14 cellular contexts compared by ENCODE assay signal in genomic region chr17:76032780-76033108, GRCh38. TPM values are rescaled to one million over a fixed set of nuclear protein-coding genes. Genes with fewer than 3 reads are reported as not detected.
DNase-seq lines count a peak whose midpoint lies in the region; ATAC-seq and TF ChIP-seq lines count a peak whose summit lies in the region.
"Had no signal": no experiment of that assay in that cellular context is flagged by ENCODE, and none has a peak within 500 bp of the region (broad histone marks: within the 10 kb centered on the region; RNA-seq: fewer than 3 reads in every experiment).

No MANE protein-coding gene starts in this region.

- H3K79me2 ChIP-seq in DND-41 (ENCODE audit: insufficient read depth, low read length) (no peaks in the 10 kb centered on the region), parathyroid adenoma (no peaks in the 10 kb centered on the region)

- H3K9me3 ChIP-seq in DND-41 (ENCODE audit: insufficient read depth, low read length, severe bottlenecking) = no peaks in the 10 kb centered on the region
- no peaks in the 10 kb centered on the region for H3K9me3 ChIP-seq in mesenchymal stem cell (ENCODE audit: control insufficient read depth, low read length)
- H3K9me3 ChIP-seq in parathyroid adenoma (ENCODE audit: control insufficient read depth, low read length) = no peaks in the 10 kb centered on the region
- H3K9me3 ChIP-seq in ovary = no peaks in the 10 kb centered on the region

- DNase-seq in DND-41 = no peak
- DNase-seq in mesenchymal stem cell = no peak
- no peak for DNase-seq in dedifferentiated amniotic fluid mesenchymal stem cell (ENCODE audit: extremely low spot score)
- DNase-seq in ovary = no peak
- DNase-seq in NCI-H345 treated with DMSO at 0.1 percent for 48 hours (lab: John Stamatoyannopoulos, UW; ENCODE audit: unreplicated experiment) = no peak
- DNase-seq: C1 segment of cervical spinal cord; CD4-positive, alpha-beta T cell; DMS79 treated with DMSO at 0.1 percent for 48 hours; GDM1; GOT3; H9 had no signal

- no peak for TF ChIP-seq CTCF in DND-41 (IDR thresholded peaks at IDR 0.05; ENCODE audit: borderline replicate concordance, extremely low read depth, low read length, poor library complexity, severe bottlenecking)
- no peak for TF ChIP-seq CTCF in parathyroid adenoma (IDR thresholded peaks at IDR 0.05)
- no peak for TF ChIP-seq CTCF in ovary (IDR thresholded peaks at IDR 0.05)

- H4K8ac ChIP-seq in mesenchymal stem cell (ENCODE audit: low read length) = no peak overlapping the region

- H2BK120ac ChIP-seq in mesenchymal stem cell (ENCODE audit: low read depth, low read length) = no peak overlapping the region

- H3K4me2 ChIP-seq in DND-41 (ENCODE audit: insufficient read depth, low read length) (no peak overlapping the region), mesenchymal stem cell (ENCODE audit: low read length, poor library complexity, severe bottlenecking) (no peak overlapping the region), parathyroid adenoma (ENCODE audit: low read length) (no peak overlapping the region)

- no peaks in the 10 kb centered on the region for H3K79me1 ChIP-seq in mesenchymal stem cell (replicated peaks; ENCODE audit: low read length, poor library complexity, severe bottlenecking)

- no peak overlapping the region for H3K14ac ChIP-seq in mesenchymal stem cell (ENCODE audit: low read length in 2 of 2)

- H3K4me1 ChIP-seq in DND-41 (ENCODE audit: insufficient read depth, low read length) (peaks cover 27% of the 10 kb centered on the region), mesenchymal stem cell (ENCODE audit: control insufficient read depth, insufficient read depth, low read depth, low read length) (peaks cover 22% of the 10 kb centered on the region), parathyroid adenoma (peaks cover 11% of the 10 kb centered on the region), ovary (ENCODE audit: insufficient read depth) (peaks cover 12% of the 10 kb centered on the region)

- H3K27ac ChIP-seq in DND-41 (ENCODE audit: low read length) = no peak overlapping the region
- no peak overlapping the region for H3K27ac ChIP-seq in mesenchymal stem cell (ENCODE audit: low read length, poor library complexity, severe bottlenecking)
- no peak overlapping the region for H3K27ac ChIP-seq in parathyroid adenoma
- H3K27ac ChIP-seq in ovary = no peak overlapping the region

- no peak overlapping the region for H2BK12ac ChIP-seq in mesenchymal stem cell (ENCODE audit: low read length in 2 of 2)

- no peak overlapping the region for H4K91ac ChIP-seq in mesenchymal stem cell (ENCODE audit: low read length)

- H3K27me3 ChIP-seq in DND-41 (ENCODE audit: insufficient read depth, low read length, poor library complexity) (no peaks in the 10 kb centered on the region), mesenchymal stem cell (ENCODE audit: control insufficient read depth in 1 of 2, insufficient read depth in 1 of 2, low read length in 2 of 2) (no peaks in the 10 kb centered on the region), parathyroid adenoma (ENCODE audit: control insufficient read depth, insufficient read depth, low read length) (no peaks in the 10 kb centered on the region), ovary (no peaks in the 10 kb centered on the region)

- H3K4me3 ChIP-seq in DND-41 (ENCODE audit: low read depth in 1 of 2, low read length in 2 of 2) (no peak overlapping the region), mesenchymal stem cell (ENCODE audit: insufficient read depth in 1 of 2, low read depth in 1 of 2, low read length in 2 of 2) (no peak overlapping the region), parathyroid adenoma (ENCODE audit: low read depth, low read length) (no peak overlapping the region), ovary (no peak overlapping the region)

- intact Hi-C loops in ovary (cut with DNase I) = no loop called here

- H3K4ac ChIP-seq in mesenchymal stem cell (ENCODE audit: low read depth in 1 of 2, low read length in 2 of 2) = no peak overlapping the region

- no peak overlapping the region for H2BK15ac ChIP-seq in mesenchymal stem cell (ENCODE audit: low read depth, poor library complexity, severe bottlenecking)

- no peak overlapping the region for H3K18ac ChIP-seq in mesenchymal stem cell (ENCODE audit: low read depth in 1 of 2, low read length in 2 of 2)

- no peaks in the 10 kb centered on the region for H3K36me3 ChIP-seq in DND-41 (ENCODE audit: insufficient read depth, low read length)
- H3K36me3 ChIP-seq in mesenchymal stem cell (ENCODE audit: control insufficient read depth in 1 of 2, insufficient read depth in 2 of 2, low read depth in 1 of 2, low read length in 2 of 2) = peaks cover 0 to 5% of the 10 kb centered on the region in 2 experiments
- no peaks in the 10 kb centered on the region for H3K36me3 ChIP-seq in parathyroid adenoma (ENCODE audit: control insufficient read depth, insufficient read depth, low read length)
- no peaks in the 10 kb centered on the region for H3K36me3 ChIP-seq in ovary

- no peak for ATAC-seq in DND-41 (ENCODE audit: insufficient read depth, low read depth)

- H2AFZ ChIP-seq in DND-41 (ENCODE audit: low read depth, low read length) = 0 out of 2 replicates have a peak overlapping the region, but pooled peaks have one; percentile 3
- no peak overlapping the region for H2AFZ ChIP-seq in mesenchymal stem cell (ENCODE audit: low read depth, low read length)
- H2AFZ ChIP-seq in parathyroid adenoma = peak overlapping the region; percentile 87

- no peak overlapping the region for H3K23ac ChIP-seq in mesenchymal stem cell (ENCODE audit: low read length in 2 of 2)

- no peak overlapping the region for H2BK5ac ChIP-seq in mesenchymal stem cell (ENCODE audit: low read depth, low read length, poor library complexity, severe bottlenecking)

- peak overlapping the region; percentile 30 for H2AK5ac ChIP-seq in mesenchymal stem cell (ENCODE audit: low read length, severe bottlenecking)

- WGBS in mesenchymal stem cell = 96% methylated on average over 4 of the region's 5 CpGs
- WGBS in ovary, 3 donors = 90 to 94% (median 92%) methylated on average over 5 of the region's 5 CpGs

- H3K9ac ChIP-seq in DND-41 (ENCODE audit: low read depth, low read length) (no peak overlapping the region), mesenchymal stem cell (ENCODE audit: low read length) (no peak overlapping the region), parathyroid adenoma (no peak overlapping the region)

- no peak for TF ChIP-seq EP300 in ovary (IDR thresholded peaks at IDR 0.05)

- no peak for TF ChIP-seq POLR2A in ovary (IDR thresholded peaks at IDR 0.05)

- no peaks in the 10 kb centered on the region for H4K20me1 ChIP-seq in DND-41 (ENCODE audit: insufficient read depth, low read length)

RNA-seq across cellular contexts. Expression of gene EVPL, which starts 5.6 kb away (rescaled TPM):
- polyA plus RNA-seq in mesenchymal stem cell (2013, experiment 1 of 2) = not detected
- polyA plus RNA-seq in mesenchymal stem cell (2013, experiment 2 of 2) = not detected
- 1 to 10 TPM in 5 of 7 donors, under 1 TPM in 2; 0.33 to 7.2 (median 1.0) TPM for total RNA-seq in ovary
- polyA plus RNA-seq in ovary = under 1 TPM; 0.15 TPM
- total RNA-seq: A172, HT1080 had no signal

RNA-seq across cellular contexts. Expression of gene CDK3, which starts 32.1 kb away (rescaled TPM):
- 3.5 TPM for polyA plus RNA-seq in mesenchymal stem cell (2013, experiment 1 of 2)
- 3.1 TPM for polyA plus RNA-seq in mesenchymal stem cell (2013, experiment 2 of 2)
- total RNA-seq in ovary = 1 to 10 TPM; 1.3 to 8.5 (median 5.5) TPM
- polyA plus RNA-seq in ovary = 10 to 100 TPM in 1 of 2 donors, 1 to 10 TPM in 1; 3.6 to 10.8 TPM

RNA-seq across cellular contexts. Expression of gene SRP68, which starts 39.6 kb away (rescaled TPM):
- polyA plus RNA-seq in mesenchymal stem cell (2013, experiment 1 of 2) = 56.0 TPM
- 57.0 TPM for polyA plus RNA-seq in mesenchymal stem cell (2013, experiment 2 of 2)
- 10 to 100 TPM; 33.0 to 83.2 (median 70.9) TPM for total RNA-seq in ovary
- 100 to 1,000 TPM in 1 of 2 donors, 10 to 100 TPM in 1; 47.3 to 101 TPM for polyA plus RNA-seq in ovary

RNA-seq across cellular contexts. Expression of gene GALR2, which starts 41.8 kb away (rescaled TPM):
- polyA plus RNA-seq in mesenchymal stem cell (2013, experiment 1 of 2) = 0.12 TPM
- 0.11 TPM for polyA plus RNA-seq in mesenchymal stem cell (2013, experiment 2 of 2)
- total RNA-seq in ovary = under 1 TPM in 1 of 7 donors, not detected in 6; 0.34 TPM
- not detected for polyA plus RNA-seq in ovary
- total RNA-seq: A172 had no signal

RNA-seq across cellular contexts. Expression of gene ZACN, which starts 46.2 kb away (rescaled TPM):
- 0.03 TPM for polyA plus RNA-seq in mesenchymal stem cell (2013, experiment 1 of 2)
- polyA plus RNA-seq in mesenchymal stem cell (2013, experiment 2 of 2) = not detected
- total RNA-seq in ovary = under 1 TPM in 3 of 7 donors, not detected in 4; 0.10 to 0.52 (median 0.34) TPM
- 1 to 10 TPM in 1 of 2 donors, not detected in 1; 1.1 TPM for polyA plus RNA-seq in ovary
- total RNA-seq: A172 had no signal
